ENCODE assay signal across 8 cellular contexts in genomic region chr20:36467076-36467999, GRCh38.
DNase-seq lines count a peak whose midpoint lies in the region; ATAC-seq and TF ChIP-seq lines count a peak whose summit lies in the region.

No MANE protein-coding gene starts in this region.

- no peak for ATAC-seq in GM21576 (IDR thresholded peaks at IDR 0.05; ENCODE audit: unreplicated experiment)

- WGBS in hepatocyte (ENCODE audit: low lambda C conversion rate, missing lambda C conversion rate) = 53% methylated on average over 8 of the region's 8 CpGs

- H3K36me3 ChIP-seq in ACC112 (ENCODE audit: insufficient read depth, low read length) (no peaks in the 10 kb centered on the region), HEK293 (ENCODE audit: control insufficient read depth in 2 of 2, insufficient read depth in 1 of 2, low read length in 2 of 2) (no peaks in the 10 kb centered on the region), hepatocyte (replicated peaks; ENCODE audit: insufficient read depth, low read depth) (no peaks in the 10 kb centered on the region)

- TF ChIP-seq CTCF in HEK293 (tag by site-specific recombination; IDR thresholded peaks at IDR 0.05) (no peak), hepatocyte (IDR thresholded peaks at IDR 0.05; ENCODE audit: poor library complexity) (no peak)

- H3K4me3 ChIP-seq in ACC112 (ENCODE audit: low read depth, low read length) = no peak overlapping the region
- no peak overlapping the region for H3K4me3 ChIP-seq in HEK293 (ENCODE audit: low read depth, low read length)
- H3K4me3 ChIP-seq in hepatocyte = no peak overlapping the region

- peak overlapping the region; percentile 15 for H3K4me2 ChIP-seq in hepatocyte

- H3K27ac ChIP-seq in ACC112 (ENCODE audit: low read depth, low read length) = 0 out of 2 replicates have a peak overlapping the region, but pooled peaks have one; percentile 6
- H3K27ac ChIP-seq in HEK293 (ENCODE audit: extremely low read depth, low read depth, low read length) = no peak overlapping the region
- peak overlapping the region; percentile 76 for H3K27ac ChIP-seq in angular gyrus (ENCODE audit: low read depth, low read length)
- H3K27ac ChIP-seq in hepatocyte = peak overlapping the region; percentile 25

- H3K9me3 ChIP-seq in HEK293 (ENCODE audit: control insufficient read depth, insufficient read depth, low read depth, low read length) = no peaks in the 10 kb centered on the region
- H3K9me3 ChIP-seq in hepatocyte (ENCODE audit: low read depth) = no peaks in the 10 kb centered on the region

- H3K9me2 ChIP-seq in hepatocyte (replicated peaks; ENCODE audit: insufficient read depth) = no peaks in the 10 kb centered on the region

- no peak overlapping the region for H2AFZ ChIP-seq in ACC112 (ENCODE audit: low read length, unreplicated experiment)
- no peak overlapping the region for H2AFZ ChIP-seq in hepatocyte

- H3K4me1 ChIP-seq in ACC112 (ENCODE audit: control insufficient read depth, insufficient read depth, low read length, unreplicated experiment) (peaks cover 63% of the 10 kb centered on the region), HEK293 (ENCODE audit: control insufficient read depth, insufficient read depth, low read length) (peaks cover 28% of the 10 kb centered on the region), hepatocyte (ENCODE audit: insufficient read depth) (peaks cover 74% of the 10 kb centered on the region)

- DNase-seq in RPMI8226 (peak; percentile 86), hepatocyte (ENCODE audit: low spot score) (peak; percentile 31), KG1 (lab: John Stamatoyannopoulos, UW) (no peak)
- peak; percentile 47 for DNase-seq in stimulated activated CD4-positive, alpha-beta T cell treated with anti-CD3 and anti-CD28 coated beads, Interleukin-4, amount 100 ng/mL, for 1 hour

- POLR2A ChIA-PET in HEK293 (lab: Yijun Ruan, JAX) = interaction anchor here (0.5 to 2.4 kb wide), 2 partner anchors 24 to 226 kb away, joined by 7 to 8 read pairs; no protein-coding TSS in a partner anchor

- CTCF ChIA-PET in HEK293 (lab: Yijun Ruan, JAX) = interaction anchor here (0.6 to 1.9 kb wide), 6 partner anchors 25 to 262 kb away, joined by 3 to 5 read pairs (median 4); partner anchors contain the start of gene RAB5IF

- peaks cover 100% of the 10 kb centered on the region for H4K20me1 ChIP-seq in hepatocyte (ENCODE audit: insufficient read depth, poor library complexity, severe bottlenecking)

- H3K79me2 ChIP-seq in ACC112 (ENCODE audit: control insufficient read depth, insufficient read depth, low read length, unreplicated experiment) = peaks cover 95% of the 10 kb centered on the region
- H3K79me2 ChIP-seq in hepatocyte = peaks cover 100% of the 10 kb centered on the region

- H3K27me3 ChIP-seq in ACC112 (ENCODE audit: insufficient read depth, low read length) (no peaks in the 10 kb centered on the region), hepatocyte (no peaks in the 10 kb centered on the region)

TF ChIP-seq in HEK293, 187 proteins besides CTCF, POLR2A, EP300 and RAD21 (continues in another document):
- peak; percentile 67 for TF ChIP-seq ZIC2 (tag by site-specific recombination; IDR thresholded peaks at IDR 0.05)
- 0 out of 2 replicates have a peak, but pooled peaks have one; percentile 14 for TF ChIP-seq EGR2 (tag by site-specific recombination; IDR thresholded peaks at IDR 0.05; ENCODE audit: low read depth)
- TF ChIP-seq ZXDB (tag by site-specific recombination; IDR thresholded peaks at IDR 0.05) = peak; percentile 45
- peak; percentile 21; the same call in 1 of the 2 replicates for TF ChIP-seq PRDM10 (tag by site-specific recombination; IDR thresholded peaks at IDR 0.05)
- TF ChIP-seq ZNF658 (tag by site-specific recombination; IDR thresholded peaks at IDR 0.05) = no peak
- TF ChIP-seq ZBTB48 (tag by site-specific recombination; IDR thresholded peaks at IDR 0.05) = 0 out of 2 replicates have a peak, but pooled peaks have one; percentile 21
- 0 out of 2 replicates have a peak, but pooled peaks have one; percentile 21 for TF ChIP-seq PATZ1 (tag by site-specific recombination; IDR thresholded peaks at IDR 0.05)
- TF ChIP-seq ZNF26 (tag by site-specific recombination; IDR thresholded peaks at IDR 0.05) = no peak
- TF ChIP-seq IKZF3 (tag by site-specific recombination; IDR thresholded peaks at IDR 0.05) = peak; percentile 73
- peak; percentile 44; the same call in 1 of the 2 replicates for TF ChIP-seq ZNF600 (tag by site-specific recombination; IDR thresholded peaks at IDR 0.05)
- TF ChIP-seq ZNF610 (tag by site-specific recombination; IDR thresholded peaks at IDR 0.05; ENCODE audit: borderline replicate concordance) = peak; percentile 15; the same call in 1 of the 2 replicates
- no peak for TF ChIP-seq ZNF837 (tag by site-specific recombination; IDR thresholded peaks at IDR 0.05)
- peak; percentile 42; the same call in 1 of the 2 replicates for TF ChIP-seq ZNF629 (tag by site-specific recombination; IDR thresholded peaks at IDR 0.05)
- peak; percentile 92 for TF ChIP-seq KLF17 (tag by site-specific recombination; IDR thresholded peaks at IDR 0.05)
- peak; percentile 87 for TF ChIP-seq ZFP69B (tag by site-specific recombination; IDR thresholded peaks at IDR 0.05)
- TF ChIP-seq ZNF596 (tag by site-specific recombination; IDR thresholded peaks at IDR 0.05) = 0 out of 2 replicates have a peak, but pooled peaks have one; percentile 7
- no peak for TF ChIP-seq HOXD13 (CRISPR knock-in tag; IDR thresholded peaks at IDR 0.05; ENCODE audit: borderline replicate concordance)
- TF ChIP-seq ZEB2 (tag by site-specific recombination; IDR thresholded peaks at IDR 0.05) = 0 out of 2 replicates have a peak, but pooled peaks have one; percentile 38
- TF ChIP-seq ZNF843 (tag by site-specific recombination; IDR thresholded peaks at IDR 0.05) = no peak
- TF ChIP-seq SP7 (tag by site-specific recombination; IDR thresholded peaks at IDR 0.05) = peak; percentile 100
- TF ChIP-seq ZFHX2 (tag by site-specific recombination; conservative IDR thresholded peaks at IDR 0.05) = peak; percentile 35
